29 cellular contexts compared by ENCODE assay signal in the genomic region with DNA sequence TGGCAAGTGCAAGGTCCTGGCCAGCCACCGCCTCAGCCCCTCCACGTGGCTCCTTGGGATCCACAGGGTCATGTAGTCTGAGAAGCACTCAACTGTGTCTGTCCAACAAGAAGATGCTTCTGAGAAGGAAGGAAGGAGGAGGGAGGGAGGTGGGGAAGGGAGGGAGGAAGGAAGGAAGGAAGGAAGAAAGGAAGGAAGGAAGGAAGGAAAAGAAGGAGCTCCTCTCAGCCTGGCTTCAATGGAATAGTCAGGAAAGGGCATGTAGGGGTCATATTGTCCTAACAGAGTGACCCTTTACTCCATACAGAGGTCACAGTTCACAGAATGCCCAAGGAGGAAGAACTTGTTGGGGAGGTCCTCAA.
"Had no signal": no experiment of that assay in that cellular context is flagged by ENCODE, and none has a peak within 500 bp of the region (broad histone marks: within the 10 kb centered on the region; RNA-seq: fewer than 3 reads in every experiment).

No MANE protein-coding gene starts in this region.

- H3K4me3 Mint-ChIP-seq: mesothelial cell of epicardium; naive thymus-derived CD4-positive, alpha-beta T cell; nephron; stimulated activated effector memory CD8-positive, alpha-beta T cell treated with anti-CD3 and anti-CD28 coated beads, Interleukin-12 subunit alpha, Interleukin-12 subunit beta, amount 100 ng/mL, for 72 hours had no signal

- H2AFZ ChIP-seq: hepatocyte, parathyroid adenoma had no signal

- H3K4me3 ChIP-seq: colonic mucosa, esophagus muscularis mucosa, gastroesophageal sphincter, heart left ventricle, hepatocyte, left lung, mucosa of descending colon, prostate gland, sigmoid colon, stomach, thyroid gland, vagina had no signal

- DNase-seq: colonic mucosa; dermis blood vessel endothelial cell; effector memory CD4-positive, alpha-beta T cell; foreskin keratinocyte; heart left ventricle; kidney; left cardiac atrium; mesenchymal stem cell; mucosa of descending colon; naive thymus-derived CD4-positive, alpha-beta T cell; sigmoid colon; stimulated activated CD4-positive, alpha-beta T cell treated with anti-CD3 and anti-CD28 coated beads, Interleukin-2, amount 100 ng/mL, for 24 hours; stimulated activated CD4-positive, alpha-beta T cell treated with anti-CD3 and anti-CD28 coated beads, Interleukin-4, amount 100 ng/mL, for 24 hours; stimulated activated naive CD4-positive, alpha-beta T cell treated with Interleukin-2 at 50 U/mL for 16 hours; stomach; thyroid gland; trophoblast cell had no signal

- H3K27ac Mint-ChIP-seq: mesothelial cell of epicardium; naive thymus-derived CD4-positive, alpha-beta T cell; nephron; stimulated activated effector memory CD8-positive, alpha-beta T cell treated with anti-CD3 and anti-CD28 coated beads, Interleukin-12 subunit alpha, Interleukin-12 subunit beta, amount 100 ng/mL, for 72 hours had no signal

- H3K9me3 Mint-ChIP-seq: mesothelial cell of epicardium; naive thymus-derived CD4-positive, alpha-beta T cell; nephron; stimulated activated effector memory CD8-positive, alpha-beta T cell treated with anti-CD3 and anti-CD28 coated beads, Interleukin-12 subunit alpha, Interleukin-12 subunit beta, amount 100 ng/mL, for 72 hours had no signal

- H3K4me1 ChIP-seq: colonic mucosa, foreskin keratinocyte, parathyroid adenoma had no signal

- H3K9ac ChIP-seq: parathyroid adenoma had no signal

- H3K4me2 ChIP-seq: hepatocyte had no signal

- ATAC-seq: foreskin keratinocyte; gastroesophageal sphincter; heart left ventricle; left cardiac atrium; left lung; mucosa of descending colon; naive thymus-derived CD4-positive, alpha-beta T cell; right cardiac atrium; stimulated activated effector memory CD8-positive, alpha-beta T cell treated with anti-CD3 and anti-CD28 coated beads, Interleukin-12 subunit alpha, Interleukin-12 subunit beta, amount 100 ng/mL, for 72 hours had no signal

- H3K36me3 Mint-ChIP-seq: mesothelial cell of epicardium; naive thymus-derived CD4-positive, alpha-beta T cell had no signal

- H3K27me3 ChIP-seq: colonic mucosa, esophagus muscularis mucosa, hepatocyte, left lung, neutrophil, sigmoid colon, stomach, thyroid gland, vagina had no signal

- H3K36me3 ChIP-seq: colonic mucosa, esophagus muscularis mucosa, gastroesophageal sphincter, heart left ventricle, left lung, neutrophil, prostate gland, sigmoid colon, stomach, thyroid gland, vagina had no signal

- H3K27ac ChIP-seq: colonic mucosa, esophagus muscularis mucosa, foreskin keratinocyte, gastroesophageal sphincter, hepatocyte, left lung, neutrophil, parathyroid adenoma, prostate gland, sigmoid colon, stomach, thyroid gland, vagina had no signal

- H3K79me2 ChIP-seq: hepatocyte, parathyroid adenoma had no signal

- H3K9me3 ChIP-seq: colonic mucosa, esophagus muscularis mucosa, gastroesophageal sphincter, heart left ventricle, left lung, mucosa of descending colon, neutrophil, prostate gland, sigmoid colon, stomach, thyroid gland, vagina had no signal
